In genomic region chr2:74860079-74860478, GRCh38 we compare ENCODE assay signal across 23 cellular contexts. TPM values are rescaled to one million over a fixed set of nuclear protein-coding genes. Genes with fewer than 3 reads are reported as not detected.
A peak's percentile ranks its signal among the peaks of the same experiment; 100 is the strongest.
DNase-seq lines count a peak whose midpoint lies in the region; ATAC-seq, FAIRE-seq and TF ChIP-seq lines count a peak whose summit lies in the region.
"Had no signal": no experiment of that assay in that cellular context is flagged by ENCODE, and none has a peak within 500 bp of the region (broad histone marks: within the 10 kb centered on the region; RNA-seq: fewer than 3 reads in every experiment).

No MANE protein-coding gene starts in this region.

- no peak for ATAC-seq in HepG2
- no peak for ATAC-seq in right lobe of liver
- no peak for ATAC-seq in gastrocnemius medialis
- no peak for ATAC-seq in GM18505 (IDR thresholded peaks at IDR 0.05; ENCODE audit: unreplicated experiment)
- ATAC-seq: CD8-positive, alpha-beta T cell had no signal

- no peak overlapping the region for H2AFZ ChIP-seq in HepG2 (ENCODE audit: low read length)

- peaks cover 58 to 83% of the 10 kb centered on the region in 2 donors for H3K36me3 Mint-ChIP-seq in CD14-positive monocyte
- H3K36me3 Mint-ChIP-seq in dendritic cell treated with granulocyte-macrophage colony-stimulating factor and Interleukin-4, amounts not matched to agents 40 ng/mL and 50 ng/mL, for 4 days (ENCODE audit: low read depth): peaks cover 26% of the 10 kb centered on the region

- H3K4me3 ChIP-seq in HepG2 (replicated peaks in 1 of 3; ENCODE audit: insufficient read depth in 1 of 3, low read depth in 2 of 3, low read length in 3 of 3) (no peak overlapping the region), right lobe of liver (no peak overlapping the region), gastrocnemius medialis (no peak overlapping the region)
- H3K4me3 ChIP-seq: BLaER1 had no signal

- H3K36me3 ChIP-seq in HepG2 (replicated peaks in 1 of 2; ENCODE audit: control insufficient read depth in 1 of 2, insufficient read depth in 2 of 2, low read length in 2 of 2) (peaks cover 53 to 97% of the 10 kb centered on the region in 2 experiments), right lobe of liver (no peaks in the 10 kb centered on the region), gastrocnemius medialis (no peaks in the 10 kb centered on the region)
- H3K36me3 ChIP-seq: BE2C had no signal

- H3K9me3 ChIP-seq in HepG2 (ENCODE audit: low read length) (no peaks in the 10 kb centered on the region), right lobe of liver (no peaks in the 10 kb centered on the region), gastrocnemius medialis (no peaks in the 10 kb centered on the region)
- H3K9me3 ChIP-seq: BE2C, BLaER1, Caco-2 had no signal

- DNase-seq in HepG2 (ENCODE audit: low spot score): no peak
- DNase-seq in right lobe of liver: no peak
- no peak for DNase-seq in CD14-positive monocyte (ENCODE audit: low spot score)
- DNase-seq in gastrocnemius medialis: no peak
- DNase-seq in NCI-H1105 (lab: John Stamatoyannopoulos, UW): no peak
- no peak for DNase-seq in NCI-H128 (lab: John Stamatoyannopoulos, UW; ENCODE audit: unreplicated experiment)
- DNase-seq: 8988T; ACHN; BE2C; C1 segment of cervical spinal cord; Caco-2; Calu3; CD4-positive, alpha-beta T cell; CD8-positive, alpha-beta T cell; DMS79 treated with DMSO at 0.1 percent for 48 hours had no signal

- POLR2A ChIA-PET in HepG2 (lab: Yijun Ruan, JAX): no interaction called here

- in situ Hi-C loops in HepG2 (cut with HindIII; ENCODE audit: extremely low pct_ligation_motif_present, low pct_unique_long_range_greater_than_20kb): no loop called here
- in situ Hi-C loops in gastrocnemius medialis (cut with MboI; ENCODE audit: low sequenced_read_pairs in 4 of 4): no loop called here

- WGBS in HepG2 (ENCODE audit: low lambda C conversion rate): 95% methylated on average over 3 of the region's 3 CpGs
- WGBS in right lobe of liver (ENCODE audit: insufficient coverage, low coverage, low lambda C conversion rate, missing lambda C conversion rate): 86% methylated on average over 2 of the region's 3 CpGs

- no peaks in the 10 kb centered on the region for H3K9me3 Mint-ChIP-seq in CD14-positive monocyte
- no peaks in the 10 kb centered on the region for H3K9me3 Mint-ChIP-seq in dendritic cell treated with granulocyte-macrophage colony-stimulating factor and Interleukin-4, amounts not matched to agents 40 ng/mL and 50 ng/mL, for 4 days
- H3K9me3 Mint-ChIP-seq: CD4-positive, alpha-beta T cell; CD8-positive, alpha-beta T cell had no signal

- H4K20me1 ChIP-seq in HepG2 (ENCODE audit: insufficient read depth, low read length): peaks cover 88% of the 10 kb centered on the region

- peaks cover 0 to 1% (median 0%) of the 10 kb centered on the region in 3 donors for H3K27me3 Mint-ChIP-seq in CD14-positive monocyte (ENCODE audit: low read depth in 3 of 3)
- H3K27me3 Mint-ChIP-seq in dendritic cell treated with granulocyte-macrophage colony-stimulating factor and Interleukin-4, amounts not matched to agents 40 ng/mL and 50 ng/mL, for 4 days: no peaks in the 10 kb centered on the region
- H3K27me3 Mint-ChIP-seq: CD4-positive, alpha-beta T cell had no signal

- peak overlapping the region in 4 of 7 donors; percentile 20 to 66 (median 51) for H3K27ac Mint-ChIP-seq in CD14-positive monocyte
- H3K27ac Mint-ChIP-seq in dendritic cell treated with granulocyte-macrophage colony-stimulating factor and Interleukin-4, amounts not matched to agents 40 ng/mL and 50 ng/mL, for 4 days: peak overlapping the region; percentile 12
- H3K27ac Mint-ChIP-seq: CD4-positive, alpha-beta T cell; CD8-positive, alpha-beta T cell had no signal

- TF ChIP-seq POLR2A in HepG2 (IDR thresholded peaks at IDR 0.05; ENCODE audit: insufficient read depth in 1 of 2, low read depth in 2 of 2, low read length in 2 of 2) (no peak), right lobe of liver (IDR thresholded peaks at IDR 0.05) (no peak), gastrocnemius medialis (IDR thresholded peaks at IDR 0.05) (no peak), GM18505 (IDR thresholded peaks at IDR 0.05; ENCODE audit: borderline replicate concordance, extremely low read depth, insufficient read depth, insufficient read length) (no peak)

- H3K4me1 Mint-ChIP-seq in CD14-positive monocyte: peaks cover 70% of the 10 kb centered on the region
- H3K4me1 Mint-ChIP-seq in dendritic cell treated with granulocyte-macrophage colony-stimulating factor and Interleukin-4, amounts not matched to agents 40 ng/mL and 50 ng/mL, for 4 days (ENCODE audit: low read depth): peaks cover 81% of the 10 kb centered on the region

- H3K4me2 ChIP-seq in HepG2 (ENCODE audit: low read depth, low read length): no peak overlapping the region
- H3K4me2 ChIP-seq: BLaER1 had no signal

- H3K79me2 ChIP-seq in HepG2 (ENCODE audit: insufficient read depth, low read length): peaks cover 93% of the 10 kb centered on the region

- CTCF ChIA-PET in HepG2 (lab: Yijun Ruan, JAX; ENCODE audit: low intra/inter-chr PET ratio, low total read pairs): no interaction called here

- no peak overlapping the region for H3K9ac ChIP-seq in HepG2 (ENCODE audit: insufficient read depth, low read depth, low read length)
- H3K9ac ChIP-seq: BLaER1 had no signal

- intact Hi-C loops in HepG2 (cut with micrococcal nuclease; ENCODE audit: unreplicated experiment) (no loop called here), right lobe of liver (cut with DNase I) (no loop called here), CD14-positive monocyte (cut with micrococcal nuclease) (no loop called here), gastrocnemius medialis (cut with DNase I; ENCODE audit: low total_unique reads) (no loop called here)
- intact Hi-C loops in dendritic cell treated with granulocyte-macrophage colony-stimulating factor and Interleukin-4, amounts not matched to agents 40 ng/mL and 50 ng/mL, for 4 days (cut with micrococcal nuclease): no loop called here

- no peak for TF ChIP-seq EP300 in HepG2 (IDR thresholded peaks at IDR 0.05; ENCODE audit: low read depth in 2 of 2, low read length in 2 of 2)
- no peak for TF ChIP-seq EP300 in HepG2 (CRISPR knock-in tag; IDR thresholded peaks at IDR 0.05; ENCODE audit: borderline replicate concordance)

- no peak overlapping the region for H3K27ac ChIP-seq in HepG2 (ENCODE audit: extremely low read length, insufficient read depth, low read length)
- H3K27ac ChIP-seq in right lobe of liver: no peak overlapping the region
- H3K27ac ChIP-seq in gastrocnemius medialis: peak overlapping the region in 3 of 4 donors; percentile 75 to 92 (median 88)
- H3K27ac ChIP-seq: BLaER1 had no signal

- TF ChIP-seq CTCF in HepG2 (CRISPR knock-in tag; IDR thresholded peaks at IDR 0.05) (no peak), right lobe of liver (IDR thresholded peaks at IDR 0.05) (no peak), CD14-positive monocyte (IDR thresholded peaks at IDR 0.05) (no peak), gastrocnemius medialis (IDR thresholded peaks at IDR 0.05 in 4 of 5, conservative IDR thresholded peaks at IDR 0.05 in 1 of 5) (no peak)

- H3K4me1 ChIP-seq in HepG2 (ENCODE audit: insufficient read depth, low read length) (peaks cover 62% of the 10 kb centered on the region), right lobe of liver (no peaks in the 10 kb centered on the region), gastrocnemius medialis (peaks cover 26 to 48% of the 10 kb centered on the region in 2 donors)

- no peak overlapping the region for H3K4me3 Mint-ChIP-seq in CD14-positive monocyte
- no peak overlapping the region for H3K4me3 Mint-ChIP-seq in dendritic cell treated with granulocyte-macrophage colony-stimulating factor and Interleukin-4, amounts not matched to agents 40 ng/mL and 50 ng/mL, for 4 days
- H3K4me3 Mint-ChIP-seq: CD4-positive, alpha-beta T cell; CD8-positive, alpha-beta T cell had no signal

- H3K27me3 ChIP-seq in HepG2 (ENCODE audit: control insufficient read depth in 1 of 2, insufficient read depth in 2 of 2, low read length in 2 of 2) (no peaks in the 10 kb centered on the region), right lobe of liver (no peaks in the 10 kb centered on the region), gastrocnemius medialis (no peaks in the 10 kb centered on the region)
- H3K27me3 ChIP-seq: BE2C, BLaER1 had no signal

- FAIRE-seq in HepG2 (lab: Jason Lieb, UNC): no peak
- FAIRE-seq: A204.1, D721Med, G401.6, GM12891, GM18507 had no signal

- BruUV-seq in HepG2 (replicated peaks; lab: Mats Ljungman, UMichigan): no TSS peak

- no peak for TF ChIP-seq RAD21 in HepG2 (CRISPR knock-in tag; IDR thresholded peaks at IDR 0.05)

TF ChIP-seq in HepG2, 621 proteins besides CTCF, POLR2A, EP300 and RAD21:
- TF ChIP-seq HNRNPK (IDR thresholded peaks at IDR 0.05; ENCODE audit: low read depth, low read length, poor library complexity, severe bottlenecking) (peak; percentile 92), ZNF607 (CRISPR knock-in tag; IDR thresholded peaks at IDR 0.05; ENCODE audit: borderline replicate concordance) (no peak)
TF ChIP-seq in HepG2: peak in this region for 1.

RNA-seq across cellular contexts. Expression of gene HK2, which starts 26.2 kb away (rescaled TPM):
- total RNA-seq in HepG2 (2016; rRNA removed; fragmentation: Illumina TruSeq; extraction: Trizol) (13.2 and 24.4 TPM in 2 replicates), right lobe of liver (10 to 100 TPM in 1 of 6 experiments, 1 to 10 TPM in 1, under 1 TPM in 4; 0.48 to 23.0 (median 0.87) TPM), gastrocnemius medialis (10 to 100 TPM; 18.1 to 57.6 (median 42.1) TPM)
- total RNA-seq in HepG2 (2016; cell fraction: cytosol; rRNA removed; fragmentation: Illumina TruSeq; extraction: Trizol; ENCODE audit: low read depth): 1.4 and 1.6 TPM in 2 replicates
- 13.6 and 21.9 TPM in 2 replicates for total RNA-seq in HepG2 (2016; cell fraction: insoluble cytoplasmic fraction; rRNA removed; fragmentation: Illumina TruSeq; extraction: Trizol)
- total RNA-seq in HepG2 (2016; cell fraction: membrane; rRNA removed; fragmentation: Illumina TruSeq; extraction: Trizol): 8.5 and 9.3 TPM in 2 replicates
- total RNA-seq in HepG2 (2016; cell fraction: nucleus; rRNA removed; fragmentation: Illumina TruSeq; extraction: Trizol): 20.3 and 20.8 TPM in 2 replicates
- polyA plus RNA-seq in HepG2 (2011; rRNA removed) (97.0 and 101 TPM in 2 replicates), CD14-positive monocyte (10 to 100 TPM; 20.3 to 29.8 TPM)
- 69.4 and 70.4 TPM in 2 replicates for polyA plus RNA-seq in HepG2 (2011; cell fraction: cytosol; rRNA removed)
- 105 and 144 TPM in 2 replicates for polyA plus RNA-seq in HepG2 (2011; cell fraction: nucleus; rRNA removed)
- 78.0 and 124 TPM in 2 replicates for polyA plus RNA-seq in HepG2 (2012)
- polyA plus RNA-seq in HepG2 (2016; cell fraction: cytosol; fragmentation: Illumina TruSeq; extraction: Trizol; ENCODE audit: low read depth): 0.93 and 0.99 TPM in 2 replicates
- polyA plus RNA-seq in HepG2 (2016; cell fraction: insoluble cytoplasmic fraction; fragmentation: Illumina TruSeq; extraction: Trizol; ENCODE audit: low read depth): 23.2 and 27.3 TPM in 2 replicates
- 2.8 and 3.5 TPM in 2 replicates for polyA plus RNA-seq in HepG2 (2016; cell fraction: membrane; fragmentation: Illumina TruSeq; extraction: Trizol; ENCODE audit: low read depth)
- 30.1 and 30.3 TPM in 2 replicates for polyA plus RNA-seq in HepG2 (2016; cell fraction: nucleus; fragmentation: Illumina TruSeq; extraction: Trizol; ENCODE audit: insufficient read depth, low read depth)
- polyA minus RNA-seq in HepG2 (2011; rRNA and poly(A)+ RNA removed; ENCODE audit: low replicate concordance): 69.1 and 358 TPM in 2 replicates
- polyA minus RNA-seq in HepG2 (2011; cell fraction: cytosol; rRNA and poly(A)+ RNA removed): 176 and 190 TPM in 2 replicates
- polyA minus RNA-seq in HepG2 (2011; cell fraction: nucleus; rRNA and poly(A)+ RNA removed): 176 and 200 TPM in 2 replicates

Comparison
In these comparisons a context has a peak if more than half of its experiments do, and no peak if none do; other contexts are left out.
1. H3K27ac ChIP-seq: peak in gastrocnemius medialis (3 of 4); none in HepG2 (single experiment) and right lobe of liver (0 of 3).